ENCODE assay signal across 18 cellular contexts in the genomic region with DNA sequence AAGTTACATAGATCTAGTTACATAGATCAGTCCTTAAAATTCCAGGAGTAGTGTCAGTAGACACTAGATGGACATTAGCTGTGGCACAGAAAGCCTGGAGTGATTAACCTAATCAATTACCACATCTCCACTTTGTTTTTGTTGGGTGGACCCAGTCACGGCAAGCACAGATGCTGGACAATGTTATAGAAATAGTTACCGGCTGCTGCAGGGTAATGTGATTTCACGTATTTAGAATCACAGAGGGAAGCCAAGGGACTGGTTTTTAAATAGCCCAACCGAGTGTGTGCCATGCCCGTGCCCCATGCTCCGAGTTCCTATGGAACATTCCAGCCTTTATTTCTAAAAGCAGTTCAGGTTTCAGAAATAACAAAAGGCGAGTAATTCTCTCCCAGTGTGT. TPM values are rescaled to one million over a fixed set of nuclear protein-coding genes. Genes with fewer than 3 reads are reported as not detected.
"Had no signal": no experiment of that assay in that cellular context is flagged by ENCODE, and none has a peak within 500 bp of the region (broad histone marks: within the 10 kb centered on the region; RNA-seq: fewer than 3 reads in every experiment).

No MANE protein-coding gene starts in this region.

- DNase-seq: activated CD4-positive, alpha-beta T cell treated with anti-CD3 and anti-CD28 coated beads for 36 hours; activated CD8-positive, alpha-beta memory T cell treated with anti-CD3 and anti-CD28 coated beads, Interleukin-2, amount 50 U/mL, for 48 hours; activated CD8-positive, alpha-beta T cell treated with anti-CD3 and anti-CD28 coated beads, Interleukin-2, amount 10 ng/mL, durations not matched to agents 7 days and 5 days; activated naive CD4-positive, alpha-beta T cell; foreskin melanocyte; heart right ventricle; kidney; lower lobe of right lung; midbrain; naive B cell; right cardiac atrium; SHP77 treated with DMSO at 0.1 percent for 48 hours; spleen; stimulated activated CD4-positive, alpha-beta T cell treated with anti-CD3 and anti-CD28 coated beads, Interleukin-1b, Interleukin-23, amount 100 ng/mL, for 48 hours; upper lobe of left lung had no signal

- FAIRE-seq: endothelial cell of umbilical vein, kidney had no signal

- H3K36me3 Mint-ChIP-seq: naive B cell; stimulated activated memory B cell treated with anti-CD40 and anti-IgM and Interleukin-4, amounts not matched to agents 10 μg/mL and 1 μg/mL and 100 μg/mL, for 72 hours had no signal

- H3K27ac ChIP-seq: heart right ventricle, lower lobe of right lung, spleen, upper lobe of left lung had no signal

- H3K36me3 ChIP-seq: heart right ventricle, lower lobe of right lung, spleen, upper lobe of left lung had no signal

- ATAC-seq: activated CD4-positive, alpha-beta T cell treated with anti-CD3 and anti-CD28 coated beads for 36 hours; activated CD8-positive, alpha-beta T cell treated with anti-CD3 and anti-CD28 coated beads, Interleukin-2, amount 10 ng/mL, durations not matched to agents 7 days and 5 days; lower lobe of right lung; right cardiac atrium; stimulated activated memory B cell treated with anti-CD40 and anti-IgM and Interleukin-4, amounts not matched to agents 10 μg/mL and 1 μg/mL and 100 μg/mL, for 72 hours had no signal

- H3K4me3 ChIP-seq: heart right ventricle, lower lobe of right lung, spleen, upper lobe of left lung had no signal

- H3K27ac Mint-ChIP-seq: activated CD4-positive, alpha-beta T cell treated with anti-CD3 and anti-CD28 coated beads for 36 hours; activated CD8-positive, alpha-beta T cell treated with anti-CD3 and anti-CD28 coated beads, Interleukin-2, amount 10 ng/mL, durations not matched to agents 7 days and 5 days; naive B cell; stimulated activated memory B cell treated with anti-CD40 and anti-IgM and Interleukin-4, amounts not matched to agents 10 μg/mL and 1 μg/mL and 100 μg/mL, for 72 hours had no signal

- H3K27me3 ChIP-seq: upper lobe of left lung had no signal

- H3K4me1 ChIP-seq: lower lobe of right lung had no signal

- H3K4me3 Mint-ChIP-seq: activated CD4-positive, alpha-beta T cell treated with anti-CD3 and anti-CD28 coated beads for 36 hours; activated CD8-positive, alpha-beta T cell treated with anti-CD3 and anti-CD28 coated beads, Interleukin-2, amount 10 ng/mL, durations not matched to agents 7 days and 5 days; central memory CD8-positive, alpha-beta T cell; naive B cell; stimulated activated memory B cell treated with anti-CD40 and anti-IgM and Interleukin-4, amounts not matched to agents 10 μg/mL and 1 μg/mL and 100 μg/mL, for 72 hours had no signal

- H3K9me3 Mint-ChIP-seq: central memory CD8-positive, alpha-beta T cell; stimulated activated memory B cell treated with anti-CD40 and anti-IgM and Interleukin-4, amounts not matched to agents 10 μg/mL and 1 μg/mL and 100 μg/mL, for 72 hours had no signal

- H3K9me3 ChIP-seq: heart right ventricle, lower lobe of right lung, spleen, upper lobe of left lung had no signal

RNA-seq across cellular contexts. Expression of gene LGI1, which starts 2.8 kb away (rescaled TPM):
- total RNA-seq: activated CD4-positive, alpha-beta T cell treated with anti-CD3 and anti-CD28 coated beads for 36 hours; activated CD8-positive, alpha-beta T cell treated with anti-CD3 and anti-CD28 coated beads, Interleukin-2, amount 10 ng/mL, durations not matched to agents 7 days and 5 days; endothelial cell of umbilical vein; kidney; lower lobe of right lung; spleen; upper lobe of left lung had no signal
- polyA plus RNA-seq: endothelial cell of umbilical vein had no signal
